Comparison of ENCODE assay signal across 12 cellular contexts in genomic region chr19:1167687-1168561, GRCh38. TPM values are rescaled to one million over a fixed set of nuclear protein-coding genes. Genes with fewer than 3 reads are reported as not detected.
A peak's percentile ranks its signal among the peaks of the same experiment; 100 is the strongest.
DNase-seq lines count a peak whose midpoint lies in the region; ATAC-seq and TF ChIP-seq lines count a peak whose summit lies in the region.
"Had no signal": no experiment of that assay in that cellular context is flagged by ENCODE, and none has a peak within 500 bp of the region (broad histone marks: within the 10 kb centered on the region; RNA-seq: fewer than 3 reads in every experiment).

No MANE protein-coding gene starts in this region.

- ATAC-seq in lung (ENCODE audit: insufficient read depth, low FRiP score) (no peak), HG02759 (IDR thresholded peaks at IDR 0.05; ENCODE audit: unreplicated experiment) (no peak), GM21447 (IDR thresholded peaks at IDR 0.05; ENCODE audit: unreplicated experiment) (no peak)
- ATAC-seq: activated T-helper 17 cell treated with anti-CD3 and anti-CD28 coated beads, Interleukin-2, amount 50 U/mL, for 72 hours; stimulated activated memory B cell treated with anti-CD40 and anti-IgM and Interleukin-4, amounts not matched to agents 10 μg/mL and 1 μg/mL and 100 μg/mL, for 72 hours had no signal

- CTCF ChIA-PET in mammary epithelial cell (lab: Charles Lee; ENCODE audit: low non-redundant PET), result interaction anchor here (0.6 kb wide), 2 partner anchors 13 to 114 kb away, joined by 3 read pairs; no protein-coding TSS in a partner anchor

- H3K4me1 ChIP-seq in mammary epithelial cell (ENCODE audit: insufficient read depth, low read length) (peaks cover 52% of the 10 kb centered on the region), lung (ENCODE audit: control insufficient read depth in 2 of 2, insufficient read depth in 2 of 2, low read length in 2 of 2) (peaks cover 0 to 51% of the 10 kb centered on the region in 2 donors), testis (peaks cover 64% of the 10 kb centered on the region), tibial artery (peaks cover 0 to 76% (median 16%) of the 10 kb centered on the region in 4 donors)
- H3K4me1 ChIP-seq in effector memory CD4-positive, alpha-beta T cell (ENCODE audit: control insufficient read depth, insufficient read depth, low read length, poor library complexity, severe bottlenecking), result peaks cover 8% of the 10 kb centered on the region

- in situ Hi-C loops in mammary epithelial cell (cut with MboI; ENCODE audit: low sequenced_read_pairs in 2 of 2), result no loop called here

- no TSS peak for BruUV-seq in mammary epithelial cell (replicated peaks; lab: Mats Ljungman, UMichigan)

- H3K4me3 ChIP-seq in LNCaP clone FGC (ENCODE audit: low read depth, low read length) (peak overlapping the region; percentile 82), mammary epithelial cell (replicated peaks in 1 of 3; ENCODE audit: insufficient read depth in 1 of 3, low read depth in 2 of 3, low read length in 3 of 3) (peak overlapping the region; percentile 48 to 79 (median 67)), lung (peak overlapping the region; percentile 8), testis (peak overlapping the region; percentile 34 to 43), tibial artery (no peak overlapping the region)
- no peak overlapping the region for H3K4me3 ChIP-seq in effector memory CD4-positive, alpha-beta T cell (ENCODE audit: insufficient read depth, low read depth, low read length, poor library complexity, severe bottlenecking)

- DNase-seq in LNCaP clone FGC (ENCODE audit: low read depth), result no peak
- DNase-seq in mammary epithelial cell, result no peak
- no peak for DNase-seq in lung (ENCODE audit: low spot score)
- DNase-seq in testis, result peak; percentile 48
- no peak for DNase-seq in effector memory CD4-positive, alpha-beta T cell
- no peak for DNase-seq in tibial artery
- DNase-seq: SHP77 treated with DMSO at 0.1 percent for 48 hours; stimulated activated CD4-positive, alpha-beta T cell treated with anti-CD3 and anti-CD28 coated beads, Interleukin-15, amount 100 ng/mL, for 24 hours had no signal

- H3K27me3 ChIP-seq in mammary epithelial cell (ENCODE audit: insufficient read depth, low read length), result no peaks in the 10 kb centered on the region
- H3K27me3 ChIP-seq in lung (ENCODE audit: control insufficient read depth, insufficient read depth), result no peaks in the 10 kb centered on the region
- H3K27me3 ChIP-seq in testis, result no peaks in the 10 kb centered on the region
- H3K27me3 ChIP-seq in effector memory CD4-positive, alpha-beta T cell (replicated peaks; ENCODE audit: control insufficient read depth, insufficient read depth, low read length, poor library complexity, severe bottlenecking), result no peaks in the 10 kb centered on the region
- H3K27me3 ChIP-seq in tibial artery, result no peaks in the 10 kb centered on the region

- H3K79me2 ChIP-seq in mammary epithelial cell (ENCODE audit: insufficient read depth, low read length), result peaks cover 100% of the 10 kb centered on the region

- H3K36me3 ChIP-seq in mammary epithelial cell (ENCODE audit: insufficient read depth, low read length), result peaks cover 7% of the 10 kb centered on the region
- peaks cover 0 to 16% of the 10 kb centered on the region in 2 donors for H3K36me3 ChIP-seq in lung (ENCODE audit: control insufficient read depth in 2 of 2, insufficient read depth in 2 of 2, low read length in 2 of 2)
- no peaks in the 10 kb centered on the region for H3K36me3 ChIP-seq in testis (ENCODE audit: low read depth, missing control alignments)
- peaks cover 8% of the 10 kb centered on the region for H3K36me3 ChIP-seq in effector memory CD4-positive, alpha-beta T cell (ENCODE audit: control insufficient read depth, insufficient read depth, low read length)
- H3K36me3 ChIP-seq in tibial artery, result peaks cover 0 to 23% (median 8%) of the 10 kb centered on the region in 3 donors

- TF ChIP-seq POLR2A in testis (IDR thresholded peaks at IDR 0.05), result no peak

- no peaks in the 10 kb centered on the region for H4K20me1 ChIP-seq in mammary epithelial cell (ENCODE audit: insufficient read depth, low read length)

- no peak overlapping the region for H2AFZ ChIP-seq in mammary epithelial cell (ENCODE audit: low read depth, low read length)

- H3K4me2 ChIP-seq in mammary epithelial cell (ENCODE audit: insufficient read depth, low read depth, low read length), result peak overlapping the region; percentile 99

- peak overlapping the region; percentile 86 for H3K9ac ChIP-seq in mammary epithelial cell (ENCODE audit: insufficient read depth, low read length)

- intact Hi-C loops in mammary epithelial cell (cut with micrococcal nuclease), result loop anchor here (2.0 kb wide), 1 partner anchor 13 kb away; no protein-coding TSS in a partner anchor
- intact Hi-C loops in testis (cut with DNase I; ENCODE audit: low total_unique reads), result no loop called here
- intact Hi-C loops in tibial artery (cut with DNase I; ENCODE audit: low total_unique reads), result no loop called here

- no peaks in the 10 kb centered on the region for H3K9me3 ChIP-seq in mammary epithelial cell (replicated peaks; ENCODE audit: insufficient read depth, low read length)
- H3K9me3 ChIP-seq in lung (ENCODE audit: control insufficient read depth in 2 of 2, insufficient read depth in 1 of 2, low read length in 1 of 2), result no peaks in the 10 kb centered on the region
- no peaks in the 10 kb centered on the region for H3K9me3 ChIP-seq in testis
- H3K9me3 ChIP-seq in effector memory CD4-positive, alpha-beta T cell (ENCODE audit: control insufficient read depth, low read length), result no peaks in the 10 kb centered on the region
- H3K9me3 ChIP-seq in tibial artery, result no peaks in the 10 kb centered on the region

- peak overlapping the region; percentile 83 for H3K27ac ChIP-seq in mammary epithelial cell (ENCODE audit: insufficient read depth, low read depth, low read length)
- H3K27ac ChIP-seq in lung (ENCODE audit: low read depth in 1 of 2, low read length in 1 of 2), result peak overlapping the region in 1 of 2 donors; percentile 69
- H3K27ac ChIP-seq in testis, result peak overlapping the region; percentile 87 to 92
- no peak overlapping the region for H3K27ac ChIP-seq in effector memory CD4-positive, alpha-beta T cell (ENCODE audit: insufficient read depth, low read length, poor library complexity, severe bottlenecking)
- no peak overlapping the region for H3K27ac ChIP-seq in tibial artery

- dilution Hi-C loops in mammary epithelial cell (cut with HindIII; ENCODE audit: low sequenced_read_pairs), result no loop called here

- TF ChIP-seq CTCF in LNCaP clone FGC (IDR thresholded peaks at IDR 0.05; ENCODE audit: control insufficient read depth, extremely low read depth, insufficient read depth) (no peak), mammary epithelial cell (conservative IDR thresholded peaks at IDR 0.05 in 1 of 2, IDR thresholded peaks at IDR 0.05 in 1 of 2; ENCODE audit: extremely low read depth in 1 of 2, insufficient read depth in 1 of 2, low read depth in 1 of 2, low read length in 2 of 2) (peak in 1 of 2 donors; percentile 0), lung (IDR thresholded peaks at IDR 0.05; ENCODE audit: control extremely low read depth, extremely low read depth) (no peak), testis (IDR thresholded peaks at IDR 0.05) (no peak), tibial artery (IDR thresholded peaks at IDR 0.05) (no peak)

- WGBS in mammary epithelial cell (ENCODE audit: low coverage, missing lambda C conversion rate), result no CpG with 5 or more reads among the region's 35 CpGs
- 81 to 87% methylated on average over 34 to 35 of the region's 35 CpGs for WGBS in lung, 2 donors
- 48 to 60% methylated on average over 8 to 31 of the region's 35 CpGs for WGBS in testis, 2 donors

RNA-seq across cellular contexts. Expression of gene SBNO2, which starts 6.1 kb away (rescaled TPM):
- total RNA-seq in mammary epithelial cell (100 to 1,000 TPM in 1 of 2 donors, 10 to 100 TPM in 1; 37.0 to 108 TPM), lung (100 to 1,000 TPM in 1 of 2 donors, 10 to 100 TPM in 1; 45.6 to 128 TPM), testis (10 to 100 TPM; 58.9 to 65.0 TPM)
- polyA plus RNA-seq in mammary epithelial cell (22.5 TPM), lung (100 to 1,000 TPM in 1 of 2 donors, 10 to 100 TPM in 1; 63.3 to 155 TPM), testis (ENCODE audit: insufficient read depth, low read depth, low replicate concordance) (34.3 TPM)
- polyA minus RNA-seq in mammary epithelial cell, result 34.4 TPM

RNA-seq across cellular contexts. Expression of gene STK11, which starts 37.7 kb away (rescaled TPM):
- total RNA-seq in mammary epithelial cell (10 to 100 TPM; 57.7 to 67.5 TPM), lung (10 to 100 TPM; 51.0 to 58.3 TPM), testis (100 to 1,000 TPM; 194 to 209 TPM)
- polyA plus RNA-seq in mammary epithelial cell (32.7 TPM), lung (10 to 100 TPM; 43.1 to 59.8 TPM), testis (ENCODE audit: insufficient read depth, low read depth, low replicate concordance) (197 TPM)
- 48.3 TPM for polyA minus RNA-seq in mammary epithelial cell

Comparison
In these comparisons a context has a peak if more than half of its experiments do, and no peak if none do; other contexts are left out.
1. H3K4me3 ChIP-seq: peak in LNCaP clone FGC (single experiment), mammary epithelial cell (3 of 3), lung (single experiment) and testis (2 of 2); none in effector memory CD4-positive, alpha-beta T cell (single experiment) and tibial artery (0 of 2).
2. H3K27ac ChIP-seq: peak in mammary epithelial cell (single experiment) and testis (2 of 2); none in effector memory CD4-positive, alpha-beta T cell (single experiment) and tibial artery (0 of 2).